Comparison of ENCODE assay signal across 3 cellular contexts in the genomic region with DNA sequence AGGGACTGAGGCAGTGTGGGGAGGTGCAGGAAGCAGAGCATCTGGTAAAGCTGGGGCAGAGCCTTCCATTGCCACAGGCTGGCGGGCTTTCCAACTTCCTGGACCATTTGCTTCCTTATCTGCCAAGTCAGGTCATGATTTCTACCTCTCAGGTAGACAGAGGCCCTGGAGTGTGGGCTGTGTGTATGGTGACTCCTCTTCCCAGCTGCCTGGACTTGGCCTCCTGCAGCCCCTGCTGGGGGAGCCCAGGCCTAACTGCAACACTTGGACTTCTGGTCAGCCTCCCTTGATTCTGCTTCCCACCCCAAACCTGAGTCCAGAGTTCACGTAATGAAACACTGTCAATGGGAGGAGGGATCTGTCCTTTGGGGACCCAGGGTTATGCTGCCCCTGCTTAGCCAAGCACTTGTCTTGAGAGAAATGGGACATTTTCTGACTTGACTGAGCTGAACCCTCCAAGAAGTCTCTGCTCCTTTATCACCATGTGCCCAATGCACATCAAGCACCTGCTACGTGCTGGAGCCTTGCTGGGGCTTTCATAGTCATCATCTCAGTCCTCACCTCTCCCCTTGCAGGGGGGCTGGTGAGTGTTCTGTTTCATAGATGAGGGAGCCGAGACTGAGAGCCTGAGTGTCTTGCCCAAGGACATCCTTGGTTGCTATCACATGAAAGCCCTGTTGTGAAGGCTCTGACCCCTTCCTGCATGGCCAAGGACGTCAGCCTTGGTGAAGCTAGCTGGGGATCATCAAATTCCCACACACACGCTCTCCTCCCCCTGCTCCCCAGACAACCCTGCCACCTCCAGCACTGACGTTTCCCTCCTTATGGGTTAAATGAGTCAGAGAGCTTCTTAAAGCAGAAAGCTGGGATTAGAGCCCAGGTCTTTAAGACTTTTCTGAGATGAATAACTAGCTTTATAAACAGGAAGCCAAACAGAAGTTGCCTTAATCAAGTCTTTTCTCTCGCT.
TF ChIP-seq lines count a peak whose summit lies in the region.

No MANE protein-coding gene starts in this region.

TF ChIP-seq in IMR-90, 13 proteins besides CTCF, POLR2A, EP300 and RAD21:
- TF ChIP-seq, protein P1, sequence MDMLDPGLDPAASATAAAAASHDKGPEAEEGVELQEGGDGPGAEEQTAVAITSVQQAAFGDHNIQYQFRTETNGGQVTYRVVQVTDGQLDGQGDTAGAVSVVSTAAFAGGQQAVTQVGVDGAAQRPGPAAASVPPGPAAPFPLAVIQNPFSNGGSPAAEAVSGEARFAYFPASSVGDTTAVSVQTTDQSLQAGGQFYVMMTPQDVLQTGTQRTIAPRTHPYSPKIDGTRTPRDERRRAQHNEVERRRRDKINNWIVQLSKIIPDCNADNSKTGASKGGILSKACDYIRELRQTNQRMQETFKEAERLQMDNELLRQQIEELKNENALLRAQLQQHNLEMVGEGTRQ (IDR thresholded peaks at IDR 0.05; ENCODE audit: low read depth, low read length): 0 out of 2 replicates have a peak, but pooled peaks have one; percentile 9
- TF ChIP-seq RCOR1 (IDR thresholded peaks at IDR 0.05; ENCODE audit: insufficient replicate concordance, low read length): peak; percentile 40
- TF ChIP-seq MAZ (IDR thresholded peaks at IDR 0.05; ENCODE audit: borderline replicate concordance, low read depth, low read length): peak; percentile 54
- TF ChIP-seq MXI1 (IDR thresholded peaks at IDR 0.05; ENCODE audit: borderline replicate concordance, low read depth, low read length): no peak
- TF ChIP-seq MAFK (IDR thresholded peaks at IDR 0.05; ENCODE audit: low read depth, low read length): no peak
- TF ChIP-seq NFE2L2 (IDR thresholded peaks at IDR 0.05; ENCODE audit: low read depth, low read length): no peak
- no peak for TF ChIP-seq BHLHE40 (IDR thresholded peaks at IDR 0.05; ENCODE audit: low read depth, low read length)
- peak; percentile 83 for TF ChIP-seq FOS (IDR thresholded peaks at IDR 0.05; ENCODE audit: low read depth, low read length)
- peak; percentile 76 for TF ChIP-seq CEBPB (IDR thresholded peaks at IDR 0.05; ENCODE audit: low read depth, low read length)
- TF ChIP-seq, protein P2, sequence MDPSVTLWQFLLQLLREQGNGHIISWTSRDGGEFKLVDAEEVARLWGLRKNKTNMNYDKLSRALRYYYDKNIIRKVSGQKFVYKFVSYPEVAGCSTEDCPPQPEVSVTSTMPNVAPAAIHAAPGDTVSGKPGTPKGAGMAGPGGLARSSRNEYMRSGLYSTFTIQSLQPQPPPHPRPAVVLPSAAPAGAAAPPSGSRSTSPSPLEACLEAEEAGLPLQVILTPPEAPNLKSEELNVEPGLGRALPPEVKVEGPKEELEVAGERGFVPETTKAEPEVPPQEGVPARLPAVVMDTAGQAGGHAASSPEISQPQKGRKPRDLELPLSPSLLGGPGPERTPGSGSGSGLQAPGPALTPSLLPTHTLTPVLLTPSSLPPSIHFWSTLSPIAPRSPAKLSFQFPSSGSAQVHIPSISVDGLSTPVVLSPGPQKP (IDR thresholded peaks at IDR 0.05; ENCODE audit: borderline replicate concordance, low read depth, low read length): no peak
- TF ChIP-seq SMC3 (IDR thresholded peaks at IDR 0.05; ENCODE audit: low read depth, low read length): peak; percentile 9; the same call in 1 of the 2 replicates

TF ChIP-seq in K562, 482 proteins besides CTCF, POLR2A, EP300 and RAD21:
- TF ChIP-seq DPF2 (IDR thresholded peaks at IDR 0.05) (no peak), HDAC6 (IDR thresholded peaks at IDR 0.05; ENCODE audit: low read depth, low read length) (0 out of 2 replicates have a peak, but pooled peaks have one; percentile 9)

TF ChIP-seq in GM23338, 12 proteins besides CTCF, POLR2A, EP300 and RAD21:
- TF ChIP-seq JUNB (IDR thresholded peaks at IDR 0.05; ENCODE audit: unreplicated experiment) (no peak), ZNF114 (CRISPR knock-in tag; IDR thresholded peaks at IDR 0.05) (no peak), ZNF331 (CRISPR knock-in tag; IDR thresholded peaks at IDR 0.05; ENCODE audit: low read depth) (no peak), NANOG (IDR thresholded peaks at IDR 0.05; ENCODE audit: borderline replicate concordance) (no peak), EZH2 (IDR thresholded peaks at IDR 0.05; ENCODE audit: low read depth, unreplicated experiment) (no peak), EZH2phosphoT487 (IDR thresholded peaks at IDR 0.05; ENCODE audit: unreplicated experiment) (no peak), STAT1 (IDR thresholded peaks at IDR 0.05; ENCODE audit: unreplicated experiment) (no peak), POLR2AphosphoS5 (IDR thresholded peaks at IDR 0.05; ENCODE audit: low read depth) (no peak), CREB1 (CRISPR knock-in tag; IDR thresholded peaks at IDR 0.05; ENCODE audit: low read depth) (no peak)
- TF ChIP-seq, protein P3, sequence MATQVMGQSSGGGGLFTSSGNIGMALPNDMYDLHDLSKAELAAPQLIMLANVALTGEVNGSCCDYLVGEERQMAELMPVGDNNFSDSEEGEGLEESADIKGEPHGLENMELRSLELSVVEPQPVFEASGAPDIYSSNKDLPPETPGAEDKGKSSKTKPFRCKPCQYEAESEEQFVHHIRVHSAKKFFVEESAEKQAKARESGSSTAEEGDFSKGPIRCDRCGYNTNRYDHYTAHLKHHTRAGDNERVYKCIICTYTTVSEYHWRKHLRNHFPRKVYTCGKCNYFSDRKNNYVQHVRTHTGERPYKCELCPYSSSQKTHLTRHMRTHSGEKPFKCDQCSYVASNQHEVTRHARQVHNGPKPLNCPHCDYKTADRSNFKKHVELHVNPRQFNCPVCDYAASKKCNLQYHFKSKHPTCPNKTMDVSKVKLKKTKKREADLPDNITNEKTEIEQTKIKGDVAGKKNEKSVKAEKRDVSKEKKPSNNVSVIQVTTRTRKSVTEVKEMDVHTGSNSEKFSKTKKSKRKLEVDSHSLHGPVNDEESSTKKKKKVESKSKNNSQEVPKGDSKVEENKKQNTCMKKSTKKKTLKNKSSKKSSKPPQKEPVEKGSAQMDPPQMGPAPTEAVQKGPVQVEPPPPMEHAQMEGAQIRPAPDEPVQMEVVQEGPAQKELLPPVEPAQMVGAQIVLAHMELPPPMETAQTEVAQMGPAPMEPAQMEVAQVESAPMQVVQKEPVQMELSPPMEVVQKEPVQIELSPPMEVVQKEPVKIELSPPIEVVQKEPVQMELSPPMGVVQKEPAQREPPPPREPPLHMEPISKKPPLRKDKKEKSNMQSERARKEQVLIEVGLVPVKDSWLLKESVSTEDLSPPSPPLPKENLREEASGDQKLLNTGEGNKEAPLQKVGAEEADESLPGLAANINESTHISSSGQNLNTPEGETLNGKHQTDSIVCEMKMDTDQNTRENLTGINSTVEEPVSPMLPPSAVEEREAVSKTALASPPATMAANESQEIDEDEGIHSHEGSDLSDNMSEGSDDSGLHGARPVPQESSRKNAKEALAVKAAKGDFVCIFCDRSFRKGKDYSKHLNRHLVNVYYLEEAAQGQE (IDR thresholded peaks at IDR 0.05; ENCODE audit: unreplicated experiment): no peak
- TF ChIP-seq, protein P4, sequence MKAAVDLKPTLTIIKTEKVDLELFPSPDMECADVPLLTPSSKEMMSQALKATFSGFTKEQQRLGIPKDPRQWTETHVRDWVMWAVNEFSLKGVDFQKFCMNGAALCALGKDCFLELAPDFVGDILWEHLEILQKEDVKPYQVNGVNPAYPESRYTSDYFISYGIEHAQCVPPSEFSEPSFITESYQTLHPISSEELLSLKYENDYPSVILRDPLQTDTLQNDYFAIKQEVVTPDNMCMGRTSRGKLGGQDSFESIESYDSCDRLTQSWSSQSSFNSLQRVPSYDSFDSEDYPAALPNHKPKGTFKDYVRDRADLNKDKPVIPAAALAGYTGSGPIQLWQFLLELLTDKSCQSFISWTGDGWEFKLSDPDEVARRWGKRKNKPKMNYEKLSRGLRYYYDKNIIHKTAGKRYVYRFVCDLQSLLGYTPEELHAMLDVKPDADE (IDR thresholded peaks at IDR 0.05): no peak
- TF ChIP-seq, protein P5, sequence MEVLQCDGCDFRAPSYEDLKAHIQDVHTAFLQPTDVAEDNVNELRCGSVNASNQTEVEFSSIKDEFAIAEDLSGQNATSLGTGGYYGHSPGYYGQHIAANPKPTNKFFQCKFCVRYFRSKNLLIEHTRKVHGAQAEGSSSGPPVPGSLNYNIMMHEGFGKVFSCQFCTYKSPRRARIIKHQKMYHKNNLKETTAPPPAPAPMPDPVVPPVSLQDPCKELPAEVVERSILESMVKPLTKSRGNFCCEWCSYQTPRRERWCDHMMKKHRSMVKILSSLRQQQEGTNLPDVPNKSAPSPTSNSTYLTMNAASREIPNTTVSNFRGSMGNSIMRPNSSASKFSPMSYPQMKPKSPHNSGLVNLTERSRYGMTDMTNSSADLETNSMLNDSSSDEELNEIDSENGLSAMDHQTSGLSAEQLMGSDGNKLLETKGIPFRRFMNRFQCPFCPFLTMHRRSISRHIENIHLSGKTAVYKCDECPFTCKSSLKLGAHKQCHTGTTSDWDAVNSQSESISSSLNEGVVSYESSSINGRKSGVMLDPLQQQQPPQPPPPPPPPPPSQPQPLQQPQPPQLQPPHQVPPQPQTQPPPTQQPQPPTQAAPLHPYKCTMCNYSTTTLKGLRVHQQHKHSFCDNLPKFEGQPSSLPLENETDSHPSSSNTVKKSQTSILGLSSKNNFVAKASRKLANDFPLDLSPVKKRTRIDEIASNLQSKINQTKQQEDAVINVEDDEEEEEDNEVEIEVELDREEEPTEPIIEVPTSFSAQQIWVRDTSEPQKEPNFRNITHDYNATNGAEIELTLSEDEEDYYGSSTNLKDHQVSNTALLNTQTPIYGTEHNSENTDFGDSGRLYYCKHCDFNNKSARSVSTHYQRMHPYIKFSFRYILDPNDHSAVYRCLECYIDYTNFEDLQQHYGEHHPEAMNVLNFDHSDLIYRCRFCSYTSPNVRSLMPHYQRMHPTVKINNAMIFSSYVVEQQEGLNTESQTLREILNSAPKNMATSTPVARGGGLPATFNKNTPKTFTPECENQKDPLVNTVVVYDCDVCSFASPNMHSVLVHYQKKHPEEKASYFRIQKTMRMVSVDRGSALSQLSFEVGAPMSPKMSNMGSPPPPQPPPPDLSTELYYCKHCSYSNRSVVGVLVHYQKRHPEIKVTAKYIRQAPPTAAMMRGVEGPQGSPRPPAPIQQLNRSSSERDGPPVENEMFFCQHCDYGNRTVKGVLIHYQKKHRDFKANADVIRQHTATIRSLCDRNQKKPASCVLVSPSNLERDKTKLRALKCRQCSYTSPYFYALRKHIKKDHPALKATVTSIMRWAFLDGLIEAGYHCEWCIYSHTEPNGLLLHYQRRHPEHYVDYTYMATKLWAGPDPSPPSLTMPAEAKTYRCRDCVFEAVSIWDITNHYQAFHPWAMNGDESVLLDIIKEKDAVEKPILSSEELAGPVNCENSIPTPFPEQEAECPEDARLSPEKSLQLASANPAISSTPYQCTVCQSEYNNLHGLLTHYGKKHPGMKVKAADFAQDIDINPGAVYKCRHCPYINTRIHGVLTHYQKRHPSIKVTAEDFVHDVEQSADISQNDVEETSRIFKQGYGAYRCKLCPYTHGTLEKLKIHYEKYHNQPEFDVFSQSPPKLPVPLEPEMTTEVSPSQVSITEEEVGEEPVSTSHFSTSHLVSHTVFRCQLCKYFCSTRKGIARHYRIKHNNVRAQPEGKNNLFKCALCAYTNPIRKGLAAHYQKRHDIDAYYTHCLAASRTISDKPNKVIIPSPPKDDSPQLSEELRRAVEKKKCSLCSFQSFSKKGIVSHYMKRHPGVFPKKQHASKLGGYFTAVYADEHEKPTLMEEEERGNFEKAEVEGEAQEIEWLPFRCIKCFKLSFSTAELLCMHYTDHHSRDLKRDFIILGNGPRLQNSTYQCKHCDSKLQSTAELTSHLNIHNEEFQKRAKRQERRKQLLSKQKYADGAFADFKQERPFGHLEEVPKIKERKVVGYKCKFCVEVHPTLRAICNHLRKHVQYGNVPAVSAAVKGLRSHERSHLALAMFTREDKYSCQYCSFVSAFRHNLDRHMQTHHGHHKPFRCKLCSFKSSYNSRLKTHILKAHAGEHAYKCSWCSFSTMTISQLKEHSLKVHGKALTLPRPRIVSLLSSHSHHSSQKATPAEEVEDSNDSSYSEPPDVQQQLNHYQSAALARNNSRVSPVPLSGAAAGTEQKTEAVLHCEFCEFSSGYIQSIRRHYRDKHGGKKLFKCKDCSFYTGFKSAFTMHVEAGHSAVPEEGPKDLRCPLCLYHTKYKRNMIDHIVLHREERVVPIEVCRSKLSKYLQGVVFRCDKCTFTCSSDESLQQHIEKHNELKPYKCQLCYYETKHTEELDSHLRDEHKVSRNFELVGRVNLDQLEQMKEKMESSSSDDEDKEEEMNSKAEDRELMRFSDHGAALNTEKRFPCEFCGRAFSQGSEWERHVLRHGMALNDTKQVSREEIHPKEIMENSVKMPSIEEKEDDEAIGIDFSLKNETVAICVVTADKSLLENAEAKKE (CRISPR knock-in tag; IDR thresholded peaks at IDR 0.05): no peak
